ENCODE assay signal across 8 cellular contexts in the genomic region with DNA sequence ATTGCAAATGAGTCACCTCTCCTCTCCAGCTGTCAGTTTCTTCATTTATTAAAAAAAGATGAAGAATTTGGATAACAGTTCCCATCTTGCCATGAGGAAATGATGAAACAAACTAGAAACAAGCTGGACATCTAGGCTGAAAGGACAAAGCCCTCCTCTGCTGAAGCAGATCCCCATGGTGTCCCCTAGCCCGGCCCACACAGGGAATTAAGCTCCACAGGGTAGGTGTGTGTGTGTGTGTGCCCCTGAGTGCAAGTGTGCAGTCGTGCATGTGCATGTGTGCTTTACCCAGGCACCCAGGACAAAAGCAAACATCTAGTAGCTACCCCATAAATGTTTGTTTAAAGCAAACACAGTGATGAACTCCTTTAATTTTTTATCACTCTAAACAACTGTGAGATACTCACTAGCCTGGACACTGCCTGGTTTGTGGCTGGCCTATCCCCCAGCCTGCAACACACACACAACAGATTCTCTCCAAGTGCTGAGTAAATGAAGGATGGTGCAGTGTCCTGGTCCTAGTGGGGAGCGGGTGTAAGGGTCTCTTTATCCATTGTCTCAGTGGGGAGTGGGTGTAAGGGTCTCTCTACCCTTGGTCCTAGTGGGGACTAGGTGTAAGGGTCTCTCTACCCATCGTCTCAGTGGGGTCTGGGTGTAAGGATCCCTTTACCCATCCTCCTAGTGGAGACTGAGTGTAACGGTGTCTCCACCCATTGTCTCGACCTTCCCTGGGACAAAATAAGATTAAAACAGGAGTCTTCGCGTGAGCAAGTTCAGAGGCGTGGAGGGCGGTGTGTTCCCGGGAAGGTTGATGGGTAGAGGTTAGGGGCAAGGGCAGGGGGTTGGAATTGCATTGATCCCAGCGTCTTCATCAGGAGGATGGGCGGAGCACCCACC. TPM values are rescaled to one million over a fixed set of nuclear protein-coding genes. Genes with fewer than 3 reads are reported as not detected.
DNase-seq lines count a peak whose midpoint lies in the region; ATAC-seq, FAIRE-seq and TF ChIP-seq lines count a peak whose summit lies in the region.

No MANE protein-coding gene starts in this region.

- dilution Hi-C loops in IMR-90 (cut with HindIII; ENCODE audit: low sequenced_read_pairs, unreplicated experiment), result no loop called here

- H3K4me3 Mint-ChIP-seq in CD4-positive, CD25-positive, alpha-beta regulatory T cell, result peak overlapping the region; percentile 76 to 96 (median 84)

- H3K36me3 Mint-ChIP-seq in CD4-positive, CD25-positive, alpha-beta regulatory T cell, result peaks cover 4% of the 10 kb centered on the region

- BruUV-seq in IMR-90 (replicated peaks; lab: Mats Ljungman, UMichigan), result no TSS peak

- H2BK5ac ChIP-seq in IMR-90 (ENCODE audit: low read depth, low read length, poor library complexity, severe bottlenecking), result peak overlapping the region; percentile 69

- no peak overlapping the region for H3K27ac ChIP-seq in CD4-positive, CD25-positive, alpha-beta regulatory T cell (ENCODE audit: insufficient read depth, low read length, poor library complexity, severe bottlenecking)
- peak overlapping the region; percentile 85 for H3K27ac ChIP-seq in IMR-90 (ENCODE audit: insufficient read depth, low read length)
- H3K27ac ChIP-seq in breast epithelium, result peak overlapping the region; percentile 84 to 87
- H3K27ac ChIP-seq in thyroid gland, result peak overlapping the region in 2 of 3 donors; percentile 58 to 65

- CTCF ChIA-PET in IMR-90 (lab: Yijun Ruan, JAX), result interaction anchor here (1.0 to 1.2 kb wide), 2 partner anchors 30 to 47 kb away, joined by 3 to 4 read pairs; no protein-coding TSS in a partner anchor

- peaks cover 0 to 12% (median 6%) of the 10 kb centered on the region in 7 donors for H3K9me3 Mint-ChIP-seq in CD4-positive, CD25-positive, alpha-beta regulatory T cell

- H4K8ac ChIP-seq in IMR-90 (ENCODE audit: low read depth in 2 of 2, low read length in 2 of 2), result peak overlapping the region; percentile 91 to 93

- H3K36me3 ChIP-seq in CD4-positive, CD25-positive, alpha-beta regulatory T cell (ENCODE audit: control insufficient read depth, insufficient read depth, low read length), result no peaks in the 10 kb centered on the region
- H3K36me3 ChIP-seq in IMR-90 (ENCODE audit: control insufficient read depth, insufficient read depth, low read length), result no peaks in the 10 kb centered on the region
- no peaks in the 10 kb centered on the region for H3K36me3 ChIP-seq in breast epithelium
- H3K36me3 ChIP-seq in thyroid gland, result no peaks in the 10 kb centered on the region

- H3K4me1 ChIP-seq in CD4-positive, CD25-positive, alpha-beta regulatory T cell (ENCODE audit: control insufficient read depth, insufficient read depth, low read length, poor library complexity, severe bottlenecking), result peaks cover 4% of the 10 kb centered on the region
- peaks cover 33% of the 10 kb centered on the region for H3K4me1 ChIP-seq in IMR-90 (ENCODE audit: control insufficient read depth, insufficient read depth, low read length)
- H3K4me1 ChIP-seq in breast epithelium, result peaks cover 6 to 8% of the 10 kb centered on the region in 2 donors
- H3K4me1 ChIP-seq in thyroid gland, result peaks cover 16 to 39% of the 10 kb centered on the region in 2 donors

- no peak for FAIRE-seq in GM19239 (lab: Jason Lieb, UNC)

- peak overlapping the region; percentile 81 for H2BK20ac ChIP-seq in IMR-90 (ENCODE audit: low read depth, low read length)

- peak overlapping the region; percentile 95 for H2AFZ ChIP-seq in IMR-90 (replicated peaks; ENCODE audit: low read length, poor library complexity)

- H4K5ac ChIP-seq in IMR-90 (ENCODE audit: low read depth, low read length), result peak overlapping the region; percentile 80

- peak overlapping the region; percentile 94 for H2BK120ac ChIP-seq in IMR-90 (ENCODE audit: low read depth, low read length)

- intact Hi-C loops in IMR-90 (cut with micrococcal nuclease) (loop anchor here (2.0 kb wide), 1 partner anchor 48 kb away; no protein-coding TSS in a partner anchor), breast epithelium (cut with DNase I; ENCODE audit: low total_unique reads) (no loop called here), thyroid gland (cut with DNase I) (no loop called here)

- peak overlapping the region; percentile 89 for H3K4me2 ChIP-seq in IMR-90 (ENCODE audit: low read depth, low read length)

- POLR2A ChIA-PET in IMR-90 (lab: Charles Lee; ENCODE audit: unreplicated experiment), result interaction anchor here (1.2 kb wide), 1 partner anchor 12 kb away, joined by 3 read pairs; no protein-coding TSS in a partner anchor

- TF ChIP-seq POLR2A in IMR-90 (IDR thresholded peaks at IDR 0.05; ENCODE audit: low read depth, low read length) (no peak), breast epithelium (IDR thresholded peaks at IDR 0.05) (no peak), thyroid gland (IDR thresholded peaks at IDR 0.05) (no peak)

- H2AK9ac ChIP-seq in IMR-90 (replicated peaks; ENCODE audit: low read depth, low read length, poor library complexity), result peak overlapping the region; percentile 93

- no peak for TF ChIP-seq RAD21 in IMR-90 (IDR thresholded peaks at IDR 0.05; ENCODE audit: low read length)

- H3K23ac ChIP-seq in IMR-90 (ENCODE audit: low read depth, low read length), result peak overlapping the region; percentile 89

- in situ Hi-C loops in IMR-90 (cut with MboI; ENCODE audit: low sequenced_read_pairs), result no loop called here

- WGBS in IMR-90 (ENCODE audit: extremely low coverage in 2 of 2, insufficient read length in 1 of 2), 2 experiments, result 0% methylated on average over 4 of the region's 13 CpGs; no CpG with 5 or more reads in 1 of the 2 experiments
- WGBS in thyroid gland, 2 donors, result 27 to 31% methylated on average over 13 of the region's 13 CpGs

- H3K4ac ChIP-seq in IMR-90 (ENCODE audit: low read depth, low read length), result peak overlapping the region; percentile 98

- H2AK5ac ChIP-seq in IMR-90 (ENCODE audit: low read depth, low read length), result peak overlapping the region; percentile 86

- peak overlapping the region; percentile 89 for H4K91ac ChIP-seq in IMR-90 (ENCODE audit: insufficient read depth, low read depth, low read length)

- H3K79me1 ChIP-seq in IMR-90 (ENCODE audit: low read depth in 1 of 2, low read length in 2 of 2), result peaks cover 31 to 68% of the 10 kb centered on the region in 2 experiments

- peak overlapping the region; percentile 61; the same call in 1 of the 2 replicates for H3K56ac ChIP-seq in IMR-90 (ENCODE audit: extremely low read depth, insufficient read depth, low read length)

- H3K9me3 ChIP-seq in CD4-positive, CD25-positive, alpha-beta regulatory T cell (ENCODE audit: control insufficient read depth in 2 of 2, low read length in 2 of 2), result peaks cover 0 to 2% of the 10 kb centered on the region in 2 experiments
- H3K9me3 ChIP-seq in IMR-90 (ENCODE audit: control insufficient read depth, insufficient read depth, low read length), result peaks cover 2% of the 10 kb centered on the region; the same call in 1 of the 2 replicates
- peaks cover 4 to 5% of the 10 kb centered on the region in 2 donors for H3K9me3 ChIP-seq in breast epithelium
- H3K9me3 ChIP-seq in thyroid gland, result no peaks in the 10 kb centered on the region

- no peak for DNase-seq in CD4-positive, CD25-positive, alpha-beta regulatory T cell
- DNase-seq in IMR-90 (peak; percentile 18), breast epithelium (ENCODE audit: low spot score in 2 of 2) (no peak), kidney glomerular epithelial cell (lab: John Stamatoyannopoulos, UW) (peak; percentile 39), thyroid gland (no peak), GM19239 (ENCODE audit: insufficient read length, low spot score) (no peak), H4 (ENCODE audit: low spot score) (no peak), NCI-H128 (lab: John Stamatoyannopoulos, UW; ENCODE audit: unreplicated experiment) (no peak)

- no peak overlapping the region for H3K27ac Mint-ChIP-seq in CD4-positive, CD25-positive, alpha-beta regulatory T cell

- H3K4me3 ChIP-seq in CD4-positive, CD25-positive, alpha-beta regulatory T cell (ENCODE audit: low read depth, low read length), result no peak overlapping the region
- H3K4me3 ChIP-seq in IMR-90 (ENCODE audit: insufficient read depth, low read depth, low read length), result peak overlapping the region; percentile 83; the same call in 1 of the 2 replicates
- H3K4me3 ChIP-seq in breast epithelium, result peak overlapping the region; percentile 49 to 85 (median 63)
- peak overlapping the region in 2 of 3 donors; percentile 35 to 36 for H3K4me3 ChIP-seq in thyroid gland (replicated peaks in 1 of 3)

- no peak for ATAC-seq in CD4-positive, CD25-positive, alpha-beta regulatory T cell (ENCODE audit: low read depth in 2 of 2)
- ATAC-seq in IMR-90 (ENCODE audit: low read depth), result peak; percentile 38

- peak overlapping the region; percentile 73 for H3K18ac ChIP-seq in IMR-90 (ENCODE audit: low read depth, low read length)

- H3K9ac ChIP-seq in IMR-90 (ENCODE audit: low read depth, low read length), result peak overlapping the region; percentile 78

- H3K4me1 Mint-ChIP-seq in CD4-positive, CD25-positive, alpha-beta regulatory T cell, result peaks cover 0 to 27% (median 14%) of the 10 kb centered on the region in 4 donors

- H2BK15ac ChIP-seq in IMR-90 (ENCODE audit: low read depth, low read length), result peak overlapping the region; percentile 99

- H3K14ac ChIP-seq in IMR-90 (replicated peaks; ENCODE audit: low read depth, low read length), result peak overlapping the region; percentile 94

- H3K9me1 ChIP-seq in IMR-90 (ENCODE audit: insufficient read depth, low read length), result peaks cover 42% of the 10 kb centered on the region

- peaks cover 12% of the 10 kb centered on the region for H3K27me3 ChIP-seq in CD4-positive, CD25-positive, alpha-beta regulatory T cell (ENCODE audit: control insufficient read depth, insufficient read depth, low read length)
- H3K27me3 ChIP-seq in IMR-90 (ENCODE audit: control insufficient read depth, insufficient read depth, low read length) (no peaks in the 10 kb centered on the region), breast epithelium (no peaks in the 10 kb centered on the region), thyroid gland (no peaks in the 10 kb centered on the region)

- H3K27me3 Mint-ChIP-seq in CD4-positive, CD25-positive, alpha-beta regulatory T cell, result peaks cover 38% of the 10 kb centered on the region

- peaks cover 30% of the 10 kb centered on the region for H4K20me1 ChIP-seq in IMR-90 (ENCODE audit: insufficient read depth, low read length)

- TF ChIP-seq CTCF in IMR-90 (conservative IDR thresholded peaks at IDR 0.05; ENCODE audit: low read depth, low read length) (peak; percentile 32; the same call in 1 of the 2 replicates), breast epithelium (IDR thresholded peaks at IDR 0.05) (peak; percentile 36 to 42 (median 41)), thyroid gland (IDR thresholded peaks at IDR 0.05) (peak in 4 of 6 experiments; percentile 13 to 39 (median 22))

RNA-seq across cellular contexts. Expression of gene EVC, which starts 0.7 kb away (rescaled TPM):
- 4.6 TPM for total RNA-seq in CD4-positive, CD25-positive, alpha-beta regulatory T cell
- under 1 TPM in 1 of 4 donors, not detected in 3; 0.02 TPM for polyA plus RNA-seq in CD4-positive, CD25-positive, alpha-beta regulatory T cell
- 15.3 and 16.8 TPM in 2 replicates for total RNA-seq in IMR-90 (2012; rRNA removed)
- 18.8 and 18.9 TPM in 2 replicates for polyA plus RNA-seq in IMR-90 (2012; rRNA removed)
- polyA plus RNA-seq in IMR-90 (2012; cell fraction: cytosol; rRNA removed), result 9.8 and 15.9 TPM in 2 replicates
- 29.5 and 41.2 TPM in 2 replicates for polyA plus RNA-seq in IMR-90 (2012; cell fraction: nucleus; rRNA removed; ENCODE audit: low replicate concordance)
- 10 to 100 TPM; 20.0 to 27.5 (median 25.9) TPM for total RNA-seq in breast epithelium
- 10 to 100 TPM; 21.4 to 43.6 (median 38.6) TPM for total RNA-seq in thyroid gland
- 5.5 and 6.7 TPM in 2 replicates for total RNA-seq in H4 (2014; rRNA removed; shearing (Covaris generic))

RNA-seq across cellular contexts. Expression of gene EVC2, which starts 2.0 kb away (rescaled TPM):
- total RNA-seq in CD4-positive, CD25-positive, alpha-beta regulatory T cell, result 3.2 TPM
- 1 to 10 TPM in 1 of 4 donors, under 1 TPM in 3; 0.03 to 1.6 (median 0.60) TPM for polyA plus RNA-seq in CD4-positive, CD25-positive, alpha-beta regulatory T cell
- 5.8 and 5.9 TPM in 2 replicates for total RNA-seq in IMR-90 (2012; rRNA removed)
- polyA plus RNA-seq in IMR-90 (2012; rRNA removed), result 2.4 and 2.7 TPM in 2 replicates
- 1.5 and 1.9 TPM in 2 replicates for polyA plus RNA-seq in IMR-90 (2012; cell fraction: cytosol; rRNA removed)
- polyA plus RNA-seq in IMR-90 (2012; cell fraction: nucleus; rRNA removed; ENCODE audit: low replicate concordance), result 6.1 and 7.2 TPM in 2 replicates
- total RNA-seq in breast epithelium, result 10 to 100 TPM; 16.0 to 19.5 (median 17.7) TPM
- 10 to 100 TPM; 15.7 to 24.5 (median 17.2) TPM for total RNA-seq in thyroid gland
- total RNA-seq in H4 (2014; rRNA removed; shearing (Covaris generic)), result 1.3 and 2.3 TPM in 2 replicates

Comparison
In these comparisons a context has a peak if more than half of its experiments do, and no peak if none do; other contexts are left out.
1. DNase-seq: peak in IMR-90 (single experiment) and kidney glomerular epithelial cell (single experiment); none in CD4-positive, CD25-positive, alpha-beta regulatory T cell (0 of 3), breast epithelium (0 of 2), thyroid gland (0 of 2), GM19239 (single experiment), H4 (single experiment) and NCI-H128 (single experiment).
2. Peak in every context shown above with its lines, with median percentiles within 50 percentile points of each other: CTCF ChIP-seq.